Comparison of ENCODE assay signal across 20 cellular contexts in the genomic region with DNA sequence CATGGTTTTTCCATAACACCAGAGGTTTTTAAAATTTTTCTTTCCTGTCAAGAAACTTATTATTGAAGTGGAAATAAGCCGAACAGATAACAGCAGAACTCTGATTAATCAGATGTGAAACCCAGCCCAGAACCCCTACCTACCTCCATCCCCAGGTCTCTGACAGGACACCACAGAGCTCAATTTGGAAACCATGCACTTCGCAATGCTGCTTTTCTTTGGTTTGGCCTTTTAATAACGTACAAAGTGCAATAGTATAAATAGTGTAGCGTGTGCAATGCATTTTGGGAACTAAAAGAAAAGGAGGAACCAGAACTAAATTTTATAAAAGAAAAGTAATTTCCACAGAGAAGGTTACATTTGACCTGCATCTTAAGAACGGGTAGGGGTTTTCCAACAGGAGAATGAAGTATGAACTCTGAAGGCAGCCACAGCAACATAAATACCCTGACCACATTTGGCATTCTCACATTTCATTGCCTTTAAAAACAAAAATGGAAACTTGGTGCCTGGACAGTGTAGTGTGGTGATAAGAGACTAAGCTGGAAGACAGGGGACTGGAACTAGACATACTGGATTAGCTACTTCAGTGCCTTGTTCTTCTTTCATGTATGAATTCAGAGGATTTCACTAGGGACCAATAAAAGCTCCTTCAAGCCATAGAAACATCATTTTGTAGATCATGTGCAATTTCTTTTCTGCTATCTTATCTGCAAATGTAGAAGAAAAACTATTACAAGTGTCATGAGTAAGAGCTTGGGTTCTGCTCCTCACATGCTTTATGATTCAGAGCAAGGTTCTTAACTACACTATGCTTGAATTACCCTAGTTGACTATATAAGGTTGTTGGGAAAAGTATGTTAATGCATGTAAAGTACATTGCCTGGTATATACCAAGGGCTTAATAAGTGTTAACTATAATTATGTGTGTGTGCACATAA.
DNase-seq lines count a peak whose midpoint lies in the region; ATAC-seq, FAIRE-seq and TF ChIP-seq lines count a peak whose summit lies in the region.
"Had no signal": no experiment of that assay in that cellular context is flagged by ENCODE, and none has a peak within 500 bp of the region (broad histone marks: within the 10 kb centered on the region; RNA-seq: fewer than 3 reads in every experiment).

No MANE protein-coding gene starts in this region.

- H3K27ac Mint-ChIP-seq in activated naive CD4-positive, alpha-beta T cell treated with anti-CD3 and anti-CD28 coated beads, Interleukin-2, amount 50 U/mL, for 72 hours = peak overlapping the region in 1 of 2 donors; percentile 75
- H3K27ac Mint-ChIP-seq in stimulated activated naive CD8-positive, alpha-beta T cell treated with anti-CD3 and anti-CD28 coated beads, Interleukin-15, Interleukin-2, amounts not matched to agents 100 ng/mL and 50 ng/mL, for 24 hours = peak overlapping the region; percentile 58
- H3K27ac Mint-ChIP-seq in activated T-cell treated with anti-CD3 and anti-CD28 coated beads, Interleukin-2, amount 50 U/mL, for 24 hours = no peak overlapping the region
- H3K27ac Mint-ChIP-seq: activated naive CD4-positive, alpha-beta T cell treated with anti-CD3 and anti-CD28 coated beads, Interleukin-2, amount 50 U/mL, for 24 hours; nephron had no signal

- TF ChIP-seq POLR2A in GM12878 (IDR thresholded peaks at IDR 0.05; ENCODE audit: low read depth, low read length) = no peak

- TF ChIP-seq RAD21 in GM12878 (IDR thresholded peaks at IDR 0.05; ENCODE audit: insufficient read depth, low read depth, low read length) = no peak

- H3K9ac ChIP-seq in GM12878 (ENCODE audit: control insufficient read depth, insufficient read depth, low read length) = no peak overlapping the region

- no peak overlapping the region for H3K4me3 Mint-ChIP-seq in stimulated activated naive CD8-positive, alpha-beta T cell treated with anti-CD3 and anti-CD28 coated beads, Interleukin-15, Interleukin-2, amounts not matched to agents 100 ng/mL and 50 ng/mL, for 24 hours
- H3K4me3 Mint-ChIP-seq in activated T-cell treated with anti-CD3 and anti-CD28 coated beads, Interleukin-2, amount 50 U/mL, for 24 hours = no peak overlapping the region
- H3K4me3 Mint-ChIP-seq: activated naive CD4-positive, alpha-beta T cell treated with anti-CD3 and anti-CD28 coated beads, Interleukin-2, amount 50 U/mL, for 24 hours; central memory CD8-positive, alpha-beta T cell; nephron had no signal

- CTCF ChIA-PET in GM12878 (lab: Yijun Ruan, JAX) = interaction anchor here (1.0 to 2.3 kb wide), 3 partner anchors 30 to 143 kb away, joined by 3 to 7 read pairs (median 3); no protein-coding TSS in a partner anchor

- H3K27me3 Mint-ChIP-seq in stimulated activated naive CD8-positive, alpha-beta T cell treated with anti-CD3 and anti-CD28 coated beads, Interleukin-15, Interleukin-2, amounts not matched to agents 100 ng/mL and 50 ng/mL, for 24 hours = no peaks in the 10 kb centered on the region
- no peaks in the 10 kb centered on the region for H3K27me3 Mint-ChIP-seq in activated T-cell treated with anti-CD3 and anti-CD28 coated beads, Interleukin-2, amount 50 U/mL, for 24 hours
- H3K27me3 Mint-ChIP-seq: activated naive CD4-positive, alpha-beta T cell treated with anti-CD3 and anti-CD28 coated beads, Interleukin-2, amount 50 U/mL, for 24 hours; central memory CD8-positive, alpha-beta T cell had no signal

- BruUV-seq in GM12878 (replicated peaks; lab: Mats Ljungman, UMichigan) = no TSS peak

- no peak overlapping the region for H3K4me2 ChIP-seq in GM12878 (ENCODE audit: control insufficient read depth, insufficient read depth)

- no peaks in the 10 kb centered on the region for H4K20me1 ChIP-seq in GM12878 (ENCODE audit: control insufficient read depth, insufficient read depth)

- no peaks in the 10 kb centered on the region for H3K9me3 ChIP-seq in GM12878 (replicated peaks; ENCODE audit: control insufficient read depth, insufficient read depth, low read length)
- H3K9me3 ChIP-seq: Caco-2, gastrocnemius medialis, Peyer's patch had no signal

- no peaks in the 10 kb centered on the region for H3K27me3 ChIP-seq in GM12878 (replicated peaks in 1 of 2; ENCODE audit: control insufficient read depth in 2 of 2, insufficient read depth in 2 of 2, low read length in 1 of 2)
- H3K27me3 ChIP-seq: gastrocnemius medialis, Peyer's patch had no signal

- H3K4me3 ChIP-seq in GM12878 = no peak overlapping the region
- H3K4me3 ChIP-seq: gastrocnemius medialis, Peyer's patch had no signal

- no peaks in the 10 kb centered on the region for H3K36me3 ChIP-seq in GM12878 (ENCODE audit: control insufficient read depth in 2 of 2, insufficient read depth in 2 of 2, low read length in 1 of 2)
- H3K36me3 ChIP-seq: gastrocnemius medialis, Peyer's patch, WERI-Rb-1 had no signal

- peaks cover 30% of the 10 kb centered on the region for H3K4me1 Mint-ChIP-seq in stimulated activated naive CD8-positive, alpha-beta T cell treated with anti-CD3 and anti-CD28 coated beads, Interleukin-15, Interleukin-2, amounts not matched to agents 100 ng/mL and 50 ng/mL, for 24 hours (ENCODE audit: low read depth)
- H3K4me1 Mint-ChIP-seq in activated T-cell treated with anti-CD3 and anti-CD28 coated beads, Interleukin-2, amount 50 U/mL, for 24 hours (ENCODE audit: low read depth) = peaks cover 38% of the 10 kb centered on the region
- H3K4me1 Mint-ChIP-seq: central memory CD8-positive, alpha-beta T cell; nephron had no signal

- WGBS in GM12878 (ENCODE audit: insufficient coverage, insufficient replicate concordance, low lambda C conversion rate, missing lambda C conversion rate) = 48% methylated on average over 5 of the region's 5 CpGs

- TF ChIP-seq CTCF in GM12878 (IDR thresholded peaks at IDR 0.05 in 2 of 3, conservative IDR thresholded peaks at IDR 0.05 in 1 of 3; ENCODE audit: control insufficient read depth in 2 of 3, extremely low read depth in 1 of 3, insufficient read depth in 1 of 3, low read depth in 3 of 3, low read length in 3 of 3) = no peak

- intact Hi-C loops in GM12878 (cut with micrococcal nuclease; ENCODE audit: unreplicated experiment) = no loop called here

- RAD21 ChIA-PET in GM12878 (lab: Charles Lee; ENCODE audit: unreplicated experiment) = interaction anchor here (0.9 to 1.0 kb wide), 2 partner anchors 91 to 146 kb away, joined by 3 read pairs; no protein-coding TSS in a partner anchor

- POLR2A ChIA-PET in GM12878 (lab: Charles Lee) = interaction anchor here (0.8 to 1.3 kb wide), 2 partner anchors 33 to 110 kb away, joined by 4 to 8 read pairs; no protein-coding TSS in a partner anchor

- SMC1A ChIA-PET in GM12878 (lab: Charles Lee; ENCODE audit: uncharacterized antibody, unreplicated experiment) = interaction anchor here (0.9 to 2.0 kb wide), 5 partner anchors 10 to 145 kb away, joined by 3 to 6 read pairs (median 3); no protein-coding TSS in a partner anchor

- no peaks in the 10 kb centered on the region for H3K79me2 ChIP-seq in GM12878 (ENCODE audit: control insufficient read depth, insufficient read depth, low read length)

- peak; percentile 41 to 80 for ATAC-seq in activated naive CD4-positive, alpha-beta T cell treated with anti-CD3 and anti-CD28 coated beads, Interleukin-2, amount 50 U/mL, for 72 hours
- ATAC-seq in HG02759 (IDR thresholded peaks at IDR 0.05; ENCODE audit: unreplicated experiment) = peak; percentile 49
- peak; percentile 71 for ATAC-seq in GM12878
- no peak for ATAC-seq in GM21528 (IDR thresholded peaks at IDR 0.05; ENCODE audit: low FRiP score, unreplicated experiment)
- ATAC-seq: gastrocnemius medialis, right cardiac atrium had no signal

- H3K9me3 Mint-ChIP-seq in activated naive CD4-positive, alpha-beta T cell treated with anti-CD3 and anti-CD28 coated beads, Interleukin-2, amount 50 U/mL, for 72 hours = peaks cover 3 to 4% of the 10 kb centered on the region in 2 donors
- H3K9me3 Mint-ChIP-seq in stimulated activated naive CD8-positive, alpha-beta T cell treated with anti-CD3 and anti-CD28 coated beads, Interleukin-15, Interleukin-2, amounts not matched to agents 100 ng/mL and 50 ng/mL, for 24 hours = peaks cover 3% of the 10 kb centered on the region
- peaks cover 2% of the 10 kb centered on the region for H3K9me3 Mint-ChIP-seq in activated T-cell treated with anti-CD3 and anti-CD28 coated beads, Interleukin-2, amount 50 U/mL, for 24 hours
- H3K9me3 Mint-ChIP-seq: activated naive CD4-positive, alpha-beta T cell treated with anti-CD3 and anti-CD28 coated beads, Interleukin-2, amount 50 U/mL, for 24 hours; central memory CD8-positive, alpha-beta T cell; nephron had no signal

- TF ChIP-seq EP300 in GM12878 (IDR thresholded peaks at IDR 0.05; ENCODE audit: borderline replicate concordance in 1 of 2, control insufficient read depth in 1 of 2, low read depth in 2 of 2, low read length in 2 of 2) = no peak

- H3K4me1 ChIP-seq in GM12878 (ENCODE audit: control insufficient read depth, insufficient read depth, low read length) = peaks cover 6% of the 10 kb centered on the region
- H3K4me1 ChIP-seq: Caco-2, gastrocnemius medialis, Peyer's patch had no signal

- in situ Hi-C loops in GM12878 (cut with MboI) = no loop called here

- DNase-seq in activated naive CD4-positive, alpha-beta T cell treated with anti-CD3 and anti-CD28 coated beads, Interleukin-2, amount 50 U/mL, for 72 hours (ENCODE audit: low spot score in 2 of 2) = no peak
- DNase-seq in activated naive CD4-positive, alpha-beta T cell treated with anti-CD3 and anti-CD28 coated beads, Interleukin-2, amount 50 U/mL, for 16 hours = no peak
- DNase-seq in GM12878 (ENCODE audit: low read depth, low spot score) = peak; percentile 21
- no peak for DNase-seq in activated T-cell treated with anti-CD3 and anti-CD28 coated beads, Interleukin-2, amount 50 U/mL, for 24 hours
- no peak for DNase-seq in stimulated activated CD4-positive, alpha-beta T cell treated with anti-CD3 and anti-CD28 coated beads, Interleukin-1b, Interleukin-23, amount 100 ng/mL, for 48 hours
- DNase-seq: Caco-2, gastrocnemius medialis, NCI-H1436 treated with DMSO at 0.1 percent for 48 hours, NCI-H524, Peyer's patch, right cardiac atrium, SW 1271, WERI-Rb-1 had no signal

- H3K36me3 Mint-ChIP-seq in activated naive CD4-positive, alpha-beta T cell treated with anti-CD3 and anti-CD28 coated beads, Interleukin-2, amount 50 U/mL, for 72 hours = peaks cover 0 to 2% of the 10 kb centered on the region in 2 donors
- H3K36me3 Mint-ChIP-seq in stimulated activated naive CD8-positive, alpha-beta T cell treated with anti-CD3 and anti-CD28 coated beads, Interleukin-15, Interleukin-2, amounts not matched to agents 100 ng/mL and 50 ng/mL, for 24 hours (ENCODE audit: low read depth) = no peaks in the 10 kb centered on the region
- no peaks in the 10 kb centered on the region for H3K36me3 Mint-ChIP-seq in activated T-cell treated with anti-CD3 and anti-CD28 coated beads, Interleukin-2, amount 50 U/mL, for 24 hours (ENCODE audit: low read depth)
- H3K36me3 Mint-ChIP-seq: activated naive CD4-positive, alpha-beta T cell treated with anti-CD3 and anti-CD28 coated beads, Interleukin-2, amount 50 U/mL, for 24 hours had no signal

- no peak for FAIRE-seq in GM12878 (lab: Jason Lieb, UNC)
- FAIRE-seq: endometrium had no signal

- no peak overlapping the region for H3K27ac ChIP-seq in GM12878 (ENCODE audit: control insufficient read depth, insufficient read depth)
- H3K27ac ChIP-seq: gastrocnemius medialis, Peyer's patch, WERI-Rb-1 had no signal

- H2AFZ ChIP-seq in GM12878 (ENCODE audit: control insufficient read depth, low read depth, low read length) = peak overlapping the region; percentile 18

TF ChIP-seq in GM12878, 131 proteins besides CTCF, POLR2A, EP300 and RAD21 (continues in another document):
- no peak for TF ChIP-seq ZNF384 (IDR thresholded peaks at IDR 0.05; ENCODE audit: borderline replicate concordance, low read depth, low read length)
